ENCODE assay signal across 25 cellular contexts in genomic region chr14:68744613-68745012, GRCh38.
"Had no signal": no experiment of that assay in that cellular context is flagged by ENCODE, and none has a peak within 500 bp of the region (broad histone marks: within the 10 kb centered on the region; RNA-seq: fewer than 3 reads in every experiment).

No MANE protein-coding gene starts in this region.

- H3K36me3 ChIP-seq: heart left ventricle, left lung, pancreas, right lobe of liver, tibial nerve, upper lobe of left lung, vagina had no signal

- H3K4me3 ChIP-seq: heart left ventricle, left lung, lung, pancreas, psoas muscle, right lobe of liver, smooth muscle cell, tibial nerve, upper lobe of left lung, vagina had no signal

- DNase-seq: heart left ventricle; hypothalamus; immature natural killer cell; kidney; left colon; left lung; mesendoderm; naive thymus-derived CD8-positive, alpha-beta T cell; nucleus accumbens; pancreas; psoas muscle; right lobe of liver; stimulated activated CD4-positive, alpha-beta T cell treated with anti-CD3 and anti-CD28 coated beads, Interleukin-1b, Interleukin-23, amount 100 ng/mL, for 48 hours; stimulated activated CD4-positive, alpha-beta T cell treated with anti-CD3 and anti-CD28 coated beads, Interleukin-2, amount 100 ng/mL, for 48 hours; stimulated activated CD4-positive, alpha-beta T cell treated with anti-CD3 and anti-CD28 coated beads, Interleukin-4, amount 100 ng/mL, for 4 hours; stimulated activated CD8-positive, alpha-beta memory T cell treated with anti-CD3 and anti-CD28 coated beads, Interleukin-4, amount 100 ng/mL, for 48 hours; stimulated activated naive CD4-positive, alpha-beta T cell treated with Interleukin-2 at 50 U/mL for 16 hours; stimulated activated naive CD8-positive, alpha-beta T cell treated with anti-CD3 and anti-CD28 coated beads, Interleukin-15, amount 100 ng/mL, for 72 hours; substantia nigra; upper lobe of left lung had no signal

- H3K27me3 ChIP-seq: pancreas, right lobe of liver, tibial nerve, upper lobe of left lung, vagina had no signal

- H3K9me3 Mint-ChIP-seq: immature natural killer cell; stimulated activated memory B cell treated with anti-CD40 and anti-IgM and Interleukin-4, amounts not matched to agents 10 μg/mL and 1 μg/mL and 100 μg/mL, for 72 hours had no signal

- ATAC-seq: heart left ventricle; left colon; left lung; naive thymus-derived CD8-positive, alpha-beta T cell; pancreas; psoas muscle; right lobe of liver; stimulated activated memory B cell treated with anti-CD40 and anti-IgM and Interleukin-4, amounts not matched to agents 10 μg/mL and 1 μg/mL and 100 μg/mL, for 72 hours; stimulated activated naive CD8-positive, alpha-beta T cell treated with anti-CD3 and anti-CD28 coated beads, Interleukin-15, amount 100 ng/mL, for 72 hours had no signal

- H3K4me1 ChIP-seq: pancreas, psoas muscle, right lobe of liver, tibial nerve had no signal

- H3K27ac Mint-ChIP-seq: stimulated activated memory B cell treated with anti-CD40 and anti-IgM and Interleukin-4, amounts not matched to agents 10 μg/mL and 1 μg/mL and 100 μg/mL, for 72 hours; stimulated activated naive CD8-positive, alpha-beta T cell treated with anti-CD3 and anti-CD28 coated beads, Interleukin-15, amount 100 ng/mL, for 72 hours had no signal

- H3K4me1 Mint-ChIP-seq: immature natural killer cell had no signal

- H3K27me3 Mint-ChIP-seq: stimulated activated memory B cell treated with anti-CD40 and anti-IgM and Interleukin-4, amounts not matched to agents 10 μg/mL and 1 μg/mL and 100 μg/mL, for 72 hours had no signal

- H3K9me3 ChIP-seq: pancreas, psoas muscle, right lobe of liver, upper lobe of left lung, vagina had no signal

- H3K36me3 Mint-ChIP-seq: naive thymus-derived CD8-positive, alpha-beta T cell; stimulated activated memory B cell treated with anti-CD40 and anti-IgM and Interleukin-4, amounts not matched to agents 10 μg/mL and 1 μg/mL and 100 μg/mL, for 72 hours had no signal

- H3K4me3 Mint-ChIP-seq: immature natural killer cell; naive thymus-derived CD8-positive, alpha-beta T cell; stimulated activated memory B cell treated with anti-CD40 and anti-IgM and Interleukin-4, amounts not matched to agents 10 μg/mL and 1 μg/mL and 100 μg/mL, for 72 hours; stimulated activated naive CD8-positive, alpha-beta T cell treated with anti-CD3 and anti-CD28 coated beads, Interleukin-15, amount 100 ng/mL, for 72 hours had no signal

- H3K27ac ChIP-seq: heart left ventricle, left lung, pancreas, psoas muscle, right lobe of liver, tibial nerve, upper lobe of left lung, vagina had no signal
